Comparison of ENCODE assay signal across 11 cellular contexts in genomic region chr9:112112519-112112918, GRCh38.
DNase-seq lines count a peak whose midpoint lies in the region; ATAC-seq and TF ChIP-seq lines count a peak whose summit lies in the region.
"Had no signal": no experiment of that assay in that cellular context is flagged by ENCODE, and none has a peak within 500 bp of the region (broad histone marks: within the 10 kb centered on the region; RNA-seq: fewer than 3 reads in every experiment).

No MANE protein-coding gene starts in this region.

- no peaks in the 10 kb centered on the region for H3K36me3 Mint-ChIP-seq in HFFc6 (ENCODE audit: low read depth)
- peaks cover 7% of the 10 kb centered on the region for H3K36me3 Mint-ChIP-seq in activated T-helper 17 cell treated with anti-CD3 and anti-CD28 coated beads, Interleukin-2, amount 50 U/mL, for 72 hours (ENCODE audit: low read depth)

- peak overlapping the region; percentile 55 for H3K4me3 Mint-ChIP-seq in HFFc6
- H3K4me3 Mint-ChIP-seq in activated T-helper 17 cell treated with anti-CD3 and anti-CD28 coated beads, Interleukin-2, amount 50 U/mL, for 72 hours, result no peak overlapping the region
- H3K4me3 Mint-ChIP-seq: CD4-positive, CD25-positive, alpha-beta regulatory T cell; T-cell had no signal

- DNase-seq in HFFc6 (peak; percentile 75), glomerular endothelial cell (ENCODE audit: extremely low read depth, low read depth, low spot score) (peak; percentile 69), NCI-H524 treated with DMSO at 0.1 percent for 48 hours (lab: John Stamatoyannopoulos, UW) (no peak), T-helper 1 cell (no peak)
- DNase-seq in activated naive CD4-positive, alpha-beta T cell treated with anti-CD3 and anti-CD28 coated beads, Interleukin-2, amount 50 U/mL, for 16 hours, result no peak
- DNase-seq: NCI-H2227 treated with DMSO at 0.1 percent for 48 hours had no signal

- H2AFZ ChIP-seq in ACC112 (ENCODE audit: low read length, unreplicated experiment), result no peak overlapping the region

- H3K4me3 ChIP-seq in ACC112 (ENCODE audit: low read depth, low read length), result peak overlapping the region; percentile 2; the same call in 1 of the 2 replicates

- ATAC-seq in activated T-helper 17 cell treated with anti-CD3 and anti-CD28 coated beads, Interleukin-2, amount 50 U/mL, for 72 hours (replicated peaks), result peak; percentile 54
- no peak for ATAC-seq in GM18519 (IDR thresholded peaks at IDR 0.05; ENCODE audit: low FRiP score, unreplicated experiment)

- peak overlapping the region; percentile 86 for H3K27ac Mint-ChIP-seq in HFFc6
- no peak overlapping the region for H3K27ac Mint-ChIP-seq in activated T-helper 17 cell treated with anti-CD3 and anti-CD28 coated beads, Interleukin-2, amount 50 U/mL, for 72 hours
- H3K27ac Mint-ChIP-seq: T-cell had no signal

- no peaks in the 10 kb centered on the region for H3K27me3 ChIP-seq in ACC112 (ENCODE audit: insufficient read depth, low read length)

- TF ChIP-seq CTCF in HFFc6 (IDR thresholded peaks at IDR 0.05), result no peak

- peaks cover 13% of the 10 kb centered on the region for H3K4me1 ChIP-seq in ACC112 (ENCODE audit: control insufficient read depth, insufficient read depth, low read length, unreplicated experiment)

- H3K4me1 Mint-ChIP-seq in HFFc6 (ENCODE audit: low read depth), result peaks cover 24% of the 10 kb centered on the region
- no peaks in the 10 kb centered on the region for H3K4me1 Mint-ChIP-seq in activated T-helper 17 cell treated with anti-CD3 and anti-CD28 coated beads, Interleukin-2, amount 50 U/mL, for 72 hours

- no peaks in the 10 kb centered on the region for H3K9me3 Mint-ChIP-seq in HFFc6
- H3K9me3 Mint-ChIP-seq in activated T-helper 17 cell treated with anti-CD3 and anti-CD28 coated beads, Interleukin-2, amount 50 U/mL, for 72 hours, result no peaks in the 10 kb centered on the region
- H3K9me3 Mint-ChIP-seq: CD4-positive, CD25-positive, alpha-beta regulatory T cell; T-cell had no signal

- peak overlapping the region; percentile 64 for H3K27ac ChIP-seq in ACC112 (ENCODE audit: low read depth, low read length)

- no peaks in the 10 kb centered on the region for H3K79me2 ChIP-seq in ACC112 (ENCODE audit: control insufficient read depth, insufficient read depth, low read length, unreplicated experiment)

- peaks cover 2% of the 10 kb centered on the region; the same call in 1 of the 2 replicates for H3K27me3 Mint-ChIP-seq in HFFc6 (ENCODE audit: insufficient read depth)
- H3K27me3 Mint-ChIP-seq in activated T-helper 17 cell treated with anti-CD3 and anti-CD28 coated beads, Interleukin-2, amount 50 U/mL, for 72 hours, result no peaks in the 10 kb centered on the region
- H3K27me3 Mint-ChIP-seq: CD4-positive, CD25-positive, alpha-beta regulatory T cell; T-cell had no signal

- no peaks in the 10 kb centered on the region for H3K36me3 ChIP-seq in ACC112 (ENCODE audit: insufficient read depth, low read length)

Comparison
In these comparisons a context has a peak if more than half of its experiments do, and no peak if none do; other contexts are left out.
1. DNase-seq: peak in HFFc6 (single experiment) and glomerular endothelial cell (single experiment); none in activated naive CD4-positive, alpha-beta T cell treated with anti-CD3 and anti-CD28 coated beads, Interleukin-2, amount 50 U/mL, for 16 hours (single experiment), NCI-H524 treated with DMSO at 0.1 percent for 48 hours (single experiment) and T-helper 1 cell (0 of 5).